18 cellular contexts compared by ENCODE assay signal in the genomic region with DNA sequence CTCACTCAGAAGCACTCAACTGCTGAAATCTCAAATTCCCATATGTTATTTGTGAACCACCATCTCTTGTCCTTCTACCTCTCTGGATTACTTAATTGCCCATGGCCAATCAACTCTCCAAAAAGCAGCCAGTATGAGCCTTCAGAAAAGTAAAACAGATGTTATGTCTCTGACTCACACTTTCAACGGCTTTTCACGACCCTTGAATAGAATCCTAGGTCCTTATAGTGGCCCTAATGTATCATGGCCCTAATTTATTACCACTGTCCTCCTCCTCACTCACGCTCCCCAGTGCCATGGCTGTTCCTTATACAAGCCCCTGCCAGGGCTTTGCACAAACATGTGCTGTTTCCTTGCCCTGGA. TPM values are rescaled to one million over a fixed set of nuclear protein-coding genes. Genes with fewer than 3 reads are reported as not detected.
DNase-seq lines count a peak whose midpoint lies in the region; ATAC-seq and TF ChIP-seq lines count a peak whose summit lies in the region.
"Had no signal": no experiment of that assay in that cellular context is flagged by ENCODE, and none has a peak within 500 bp of the region (broad histone marks: within the 10 kb centered on the region; RNA-seq: fewer than 3 reads in every experiment).

No MANE protein-coding gene starts in this region.

- no peak for ATAC-seq in activated T-cell treated with anti-CD3 and anti-CD28 coated beads, Interleukin-2, amount 50 U/mL, for 72 hours (replicated peaks in 1 of 2)
- no peak for ATAC-seq in HG02642 (IDR thresholded peaks at IDR 0.05; ENCODE audit: poor library complexity, unreplicated experiment)
- ATAC-seq: activated naive CD4-positive, alpha-beta T cell treated with anti-CD3 and anti-CD28 coated beads, Interleukin-2, amount 50 U/mL, for 72 hours; effector memory CD8-positive, alpha-beta T cell; HepG2; natural killer cell treated with Interleukin-12 subunit alpha and Interleukin-12 subunit beta and Interleukin-15 and Interleukin-18, amount 100 ng/mL, for 72 hours had no signal

- TF ChIP-seq CTCF in fibroblast of mammary gland (conservative IDR thresholded peaks at IDR 0.05; ENCODE audit: control insufficient read depth, insufficient read depth, low read depth, low read length): no peak

- no peaks in the 10 kb centered on the region for H3K9me3 ChIP-seq in skeletal muscle tissue (ENCODE audit: control insufficient read depth in 3 of 3, low read length in 3 of 3)
- H3K9me3 ChIP-seq: breast epithelium had no signal

- no peaks in the 10 kb centered on the region for H3K27me3 ChIP-seq in skeletal muscle tissue (ENCODE audit: control insufficient read depth in 3 of 3, insufficient read depth in 3 of 3, low read length in 3 of 3)
- H3K27me3 ChIP-seq: breast epithelium had no signal

- no peak overlapping the region for H3K4me3 ChIP-seq in fibroblast of mammary gland (ENCODE audit: control insufficient read depth, low read depth, low read length)
- no peak overlapping the region for H3K4me3 ChIP-seq in skeletal muscle tissue (ENCODE audit: low read length in 3 of 3)
- H3K4me3 ChIP-seq: breast epithelium had no signal

- no peaks in the 10 kb centered on the region for H3K36me3 ChIP-seq in skeletal muscle tissue (ENCODE audit: control insufficient read depth in 3 of 3, insufficient read depth in 3 of 3, low read length in 3 of 3)
- H3K36me3 ChIP-seq: breast epithelium had no signal

- H3K4me1 ChIP-seq in skeletal muscle tissue (ENCODE audit: control insufficient read depth in 3 of 3, insufficient read depth in 3 of 3, low read length in 3 of 3): peaks cover 14 to 25% (median 15%) of the 10 kb centered on the region in 3 donors
- H3K4me1 ChIP-seq: breast epithelium had no signal

- H3K27ac Mint-ChIP-seq in activated T-cell treated with anti-CD3 and anti-CD28 coated beads, Interleukin-2, amount 50 U/mL, for 72 hours: no peak overlapping the region
- H3K27ac Mint-ChIP-seq: activated naive CD4-positive, alpha-beta T cell treated with anti-CD3 and anti-CD28 coated beads, Interleukin-2, amount 50 U/mL, for 72 hours; effector memory CD8-positive, alpha-beta T cell; natural killer cell treated with Interleukin-12 subunit alpha and Interleukin-12 subunit beta and Interleukin-15 and Interleukin-18, amount 100 ng/mL, for 72 hours had no signal

- H3K9ac ChIP-seq in skeletal muscle tissue (ENCODE audit: low read depth in 1 of 3, low read length in 3 of 3): peak overlapping the region in 1 of 3 donors; percentile 34

- H3K27me3 Mint-ChIP-seq in activated T-cell treated with anti-CD3 and anti-CD28 coated beads, Interleukin-2, amount 50 U/mL, for 72 hours (ENCODE audit: low read depth): no peaks in the 10 kb centered on the region
- H3K27me3 Mint-ChIP-seq: effector memory CD8-positive, alpha-beta T cell; natural killer cell treated with Interleukin-12 subunit alpha and Interleukin-12 subunit beta and Interleukin-15 and Interleukin-18, amount 100 ng/mL, for 72 hours had no signal

- no peak overlapping the region for H3K4me3 Mint-ChIP-seq in activated T-cell treated with anti-CD3 and anti-CD28 coated beads, Interleukin-2, amount 50 U/mL, for 72 hours
- H3K4me3 Mint-ChIP-seq: effector memory CD8-positive, alpha-beta T cell; natural killer cell treated with Interleukin-12 subunit alpha and Interleukin-12 subunit beta and Interleukin-15 and Interleukin-18, amount 100 ng/mL, for 72 hours had no signal

- H3K9me3 Mint-ChIP-seq in activated T-cell treated with anti-CD3 and anti-CD28 coated beads, Interleukin-2, amount 50 U/mL, for 72 hours: no peaks in the 10 kb centered on the region
- H3K9me3 Mint-ChIP-seq: effector memory CD8-positive, alpha-beta T cell; natural killer cell treated with Interleukin-12 subunit alpha and Interleukin-12 subunit beta and Interleukin-15 and Interleukin-18, amount 100 ng/mL, for 72 hours had no signal

- peak; percentile 14 for DNase-seq in DMS53 (lab: John Stamatoyannopoulos, UW)
- no peak for DNase-seq in DMS53 treated with DMSO at 0.1 percent for 48 hours (lab: John Stamatoyannopoulos, UW; ENCODE audit: unreplicated experiment)
- peak; percentile 60 for DNase-seq in LHCN-M2 (ENCODE audit: low read depth)
- DNase-seq in fibroblast of mammary gland (ENCODE audit: low read depth): peak; percentile 82
- no peak for DNase-seq in activated T-cell treated with anti-CD3 and anti-CD28 coated beads, Interleukin-2, amount 50 U/mL, for 72 hours
- no peak for DNase-seq in NOMO-1 treated with dmso at 0.1 percent for 144 hours (lab: John Stamatoyannopoulos, UW; ENCODE audit: unreplicated experiment)
- DNase-seq: activated CD4-positive, alpha-beta T cell treated with anti-CD3 and anti-CD28 coated beads, Interleukin-2, amount 50 U/mL, for 1 hour; effector memory CD8-positive, alpha-beta T cell; mammary epithelial cell; NCI-H1048; stimulated activated CD4-positive, alpha-beta T cell treated with anti-CD3 and anti-CD28 coated beads, Interleukin-2, amount 100 ng/mL, for 24 hours had no signal

- peaks cover 11% of the 10 kb centered on the region for H3K4me1 Mint-ChIP-seq in activated T-cell treated with anti-CD3 and anti-CD28 coated beads, Interleukin-2, amount 50 U/mL, for 72 hours (ENCODE audit: low read depth)

- peaks cover 0 to 1% of the 10 kb centered on the region in 2 donors for H3K36me3 Mint-ChIP-seq in activated T-cell treated with anti-CD3 and anti-CD28 coated beads, Interleukin-2, amount 50 U/mL, for 72 hours (ENCODE audit: insufficient read depth in 2 of 2)
- H3K36me3 Mint-ChIP-seq: natural killer cell treated with Interleukin-12 subunit alpha and Interleukin-12 subunit beta and Interleukin-15 and Interleukin-18, amount 100 ng/mL, for 72 hours had no signal

- peak overlapping the region; percentile 58 for H3K27ac ChIP-seq in skeletal muscle tissue (ENCODE audit: low read depth, low read length)
- H3K27ac ChIP-seq: 22Rv1, breast epithelium had no signal

RNA-seq across cellular contexts. Expression of a gene that starts 20.0 kb away (rescaled TPM):
- total RNA-seq in LHCN-M2 (2014; rRNA removed) (5.1 and 5.3 TPM in 2 replicates), skeletal muscle tissue (6.8 TPM)
- 3.1 TPM for polyA plus RNA-seq in LHCN-M2 (2012)
- 1 to 10 TPM; 5.2 to 5.4 TPM for total RNA-seq in activated T-cell treated with anti-CD3 and anti-CD28 coated beads, Interleukin-2, amount 50 U/mL, for 72 hours

Comparison
In these comparisons a context has a peak if more than half of its experiments do, and no peak if none do; other contexts are left out.
1. DNase-seq: peak in DMS53 (single experiment), LHCN-M2 (single experiment) and fibroblast of mammary gland (single experiment); none in DMS53 treated with DMSO at 0.1 percent for 48 hours (single experiment), activated T-cell treated with anti-CD3 and anti-CD28 coated beads, Interleukin-2, amount 50 U/mL, for 72 hours (0 of 2) and NOMO-1 treated with dmso at 0.1 percent for 144 hours (single experiment).